Comparison of ENCODE assay signal across 8 cellular contexts in the genomic region with DNA sequence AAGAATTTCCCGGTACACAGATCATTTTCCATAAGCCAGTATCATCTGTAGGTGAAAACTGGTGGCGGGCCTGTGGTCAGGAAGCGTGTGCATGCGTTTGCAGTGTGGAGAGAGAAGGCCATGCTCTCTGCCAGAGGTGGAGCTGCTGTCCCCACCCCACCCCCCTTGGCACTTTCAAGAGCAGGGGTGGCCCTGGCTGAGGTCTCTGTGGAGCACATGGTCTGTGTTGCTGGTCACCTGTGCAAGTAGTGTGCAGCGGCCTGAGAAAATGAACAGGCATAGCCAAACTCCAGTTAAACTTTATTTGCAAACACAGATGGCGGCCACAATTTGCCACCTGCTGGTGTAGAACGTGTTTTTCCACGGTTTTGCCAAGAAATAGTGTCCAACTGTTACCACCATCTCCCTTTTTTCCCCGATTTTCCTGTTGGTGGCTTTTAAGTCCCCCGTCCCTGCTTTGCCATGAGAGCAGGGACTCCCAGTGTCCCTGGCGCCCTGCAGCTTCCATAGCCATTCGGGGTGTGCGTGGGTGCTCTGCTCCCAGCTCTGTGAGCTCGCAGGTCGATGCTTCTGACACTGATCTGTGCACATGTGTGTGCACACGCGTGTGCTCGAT. TPM values are rescaled to one million over a fixed set of nuclear protein-coding genes. Genes with fewer than 3 reads are reported as not detected.
DNase-seq lines count a peak whose midpoint lies in the region; TF ChIP-seq lines count a peak whose summit lies in the region.
"Had no signal": no experiment of that assay in that cellular context is flagged by ENCODE, and none has a peak within 500 bp of the region (broad histone marks: within the 10 kb centered on the region; RNA-seq: fewer than 3 reads in every experiment).

No MANE protein-coding gene starts in this region.

- H2AFZ ChIP-seq in GM23248: no peak overlapping the region
- no peak overlapping the region for H2AFZ ChIP-seq in osteoblast (ENCODE audit: low read length)

- DNase-seq in GM23248: peak; percentile 14
- DNase-seq in NCI-H460 (ENCODE audit: extremely low read depth, low read depth): peak; percentile 33
- no peak for DNase-seq in coronary artery (ENCODE audit: low spot score)
- peak; percentile 76 for DNase-seq in osteoblast (ENCODE audit: insufficient read length, low spot score, missing footprints)
- DNase-seq in activated CD8-positive, alpha-beta memory T cell treated with anti-CD3 and anti-CD28 coated beads, Interleukin-2, amount 50 U/mL, for 48 hours: no peak
- no peak for DNase-seq in EL
- DNase-seq in HuH-7 (ENCODE audit: low spot score): no peak
- DNase-seq: NCI-H1105 treated with DMSO at 0.1 percent for 48 hours had no signal

- in situ Hi-C loops in GM23248 (cut with MboI): no loop called here

- no peaks in the 10 kb centered on the region for H3K27me3 ChIP-seq in GM23248 (replicated peaks; ENCODE audit: insufficient read depth)
- no peaks in the 10 kb centered on the region for H3K27me3 ChIP-seq in osteoblast (ENCODE audit: insufficient read depth, low read length)

- H3K9ac ChIP-seq in GM23248: peak overlapping the region; percentile 85

- no peaks in the 10 kb centered on the region for H3K9me2 ChIP-seq in GM23248 (ENCODE audit: insufficient read depth)

- no peak overlapping the region for H3K27ac ChIP-seq in GM23248
- H3K27ac ChIP-seq in coronary artery: peak overlapping the region in 1 of 2 donors; percentile 2
- H3K27ac ChIP-seq in osteoblast (ENCODE audit: low read depth, low read length): no peak overlapping the region

- peaks cover 6% of the 10 kb centered on the region; the same call in 1 of the 2 replicates for H4K20me1 ChIP-seq in GM23248 (ENCODE audit: insufficient read depth)
- H4K20me1 ChIP-seq in osteoblast (ENCODE audit: insufficient read depth, low read length): peaks cover 52% of the 10 kb centered on the region

- 80 to 82% methylated on average over 18 of the region's 18 CpGs for WGBS in GM23248 (ENCODE audit: low coverage in 1 of 2, low lambda C conversion rate in 2 of 2, missing lambda C conversion rate in 2 of 2), 2 experiments

- no peak for TF ChIP-seq CTCF in coronary artery (IDR thresholded peaks at IDR 0.05)
- no peak for TF ChIP-seq CTCF in osteoblast (IDR thresholded peaks at IDR 0.05; ENCODE audit: extremely low read depth, low read depth, low read length)

- peak overlapping the region; percentile 95 for H3K4me2 ChIP-seq in GM23248 (ENCODE audit: unreplicated experiment)
- H3K4me2 ChIP-seq in osteoblast (ENCODE audit: insufficient read depth, low read length): peak overlapping the region; percentile 96

- H3K79me2 ChIP-seq in GM23248 (ENCODE audit: insufficient read depth) (peaks cover 45% of the 10 kb centered on the region), osteoblast (ENCODE audit: insufficient read depth, low read length) (peaks cover 51% of the 10 kb centered on the region)

- H3K36me3 ChIP-seq in GM23248 (ENCODE audit: low read depth) (peaks cover 8% of the 10 kb centered on the region; the same call in 1 of the 2 replicates), osteoblast (ENCODE audit: insufficient read depth, low read length) (peaks cover 43% of the 10 kb centered on the region)

- H3K4me3 ChIP-seq in GM23248: peak overlapping the region; percentile 83
- peak overlapping the region; percentile 96 for H3K4me3 ChIP-seq in coronary artery
- no peak overlapping the region for H3K4me3 ChIP-seq in osteoblast (ENCODE audit: insufficient read depth, low read length)

- H3K9me3 ChIP-seq in GM23248 (ENCODE audit: low read depth) (no peaks in the 10 kb centered on the region), osteoblast (ENCODE audit: low read depth, low read length) (no peaks in the 10 kb centered on the region)

- H3K4me1 ChIP-seq in GM23248 (ENCODE audit: insufficient read depth) (peaks cover 14% of the 10 kb centered on the region), osteoblast (ENCODE audit: insufficient read depth, low read length) (peaks cover 18% of the 10 kb centered on the region)

- H3F3A ChIP-seq in GM23248 (ENCODE audit: insufficient read depth): no peaks in the 10 kb centered on the region

RNA-seq across cellular contexts. Expression of a gene that starts 2.5 kb away (rescaled TPM):
- 117 and 138 TPM in 2 replicates for total RNA-seq in GM23248 (2014; rRNA removed; shearing (Covaris generic))
- polyA plus RNA-seq in GM23248 (2016; fragmentation: Nextera tagmentation; extraction: Ambion mirVana): 162 and 175 TPM in 2 replicates
- total RNA-seq in NCI-H460 (2014; rRNA removed; shearing (Covaris generic)): 142 and 176 TPM in 2 replicates
- 281 and 296 TPM in 2 replicates for polyA plus RNA-seq in NCI-H460 (2014; cell fraction: nucleus; rRNA removed)
- total RNA-seq in osteoblast: 93.1 and 103 TPM in 2 replicates

Comparison
In these comparisons a context has a peak if more than half of its experiments do, and no peak if none do; other contexts are left out.
1. DNase-seq: peak in GM23248 (single experiment), NCI-H460 (single experiment) and osteoblast (single experiment); none in coronary artery (single experiment), activated CD8-positive, alpha-beta memory T cell treated with anti-CD3 and anti-CD28 coated beads, Interleukin-2, amount 50 U/mL, for 48 hours (single experiment), EL (single experiment) and HuH-7 (single experiment).